In the genomic region with DNA sequence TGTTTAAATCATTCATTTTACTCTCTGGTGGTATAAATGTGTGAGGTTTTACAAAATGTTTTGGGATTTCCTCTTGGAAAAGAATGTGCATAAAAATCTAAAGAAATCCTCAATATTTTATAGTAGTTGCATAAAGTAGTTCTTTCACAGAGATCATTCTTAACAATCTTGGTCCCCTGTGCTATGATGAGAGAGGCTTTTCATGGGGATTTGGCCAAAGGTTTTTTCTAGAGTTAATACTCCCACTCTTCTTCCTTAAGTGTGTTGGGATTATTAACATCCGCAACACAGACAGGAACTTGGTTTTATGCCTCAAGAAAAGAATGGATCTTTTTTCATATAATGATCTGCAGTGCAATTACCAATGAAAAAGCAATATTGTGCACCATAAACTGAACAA, we compare ENCODE assay signal across 14 cellular contexts.
"Had no signal": no experiment of that assay in that cellular context is flagged by ENCODE, and none has a peak within 500 bp of the region (broad histone marks: within the 10 kb centered on the region; RNA-seq: fewer than 3 reads in every experiment).

No MANE protein-coding gene starts in this region.

- H3K27ac ChIP-seq: RWPE1 had no signal

- DNase-seq: KBM-7, NCI-H1092, NCI-H1436, NCI-H187, NCI-H2029, NCI-H2081 treated with DMSO at 0.1 percent for 48 hours, NCI-H2171, NCI-H226, NCI-H446, NCI-H510A, NCI-H524 treated with DMSO at 0.1 percent for 48 hours, SHP77 had no signal

- ATAC-seq: SK-N-SH treated with all-trans-retinoic acid at 6 μM for 48 hours had no signal
